ENCODE assay signal across 13 cellular contexts in the genomic region with DNA sequence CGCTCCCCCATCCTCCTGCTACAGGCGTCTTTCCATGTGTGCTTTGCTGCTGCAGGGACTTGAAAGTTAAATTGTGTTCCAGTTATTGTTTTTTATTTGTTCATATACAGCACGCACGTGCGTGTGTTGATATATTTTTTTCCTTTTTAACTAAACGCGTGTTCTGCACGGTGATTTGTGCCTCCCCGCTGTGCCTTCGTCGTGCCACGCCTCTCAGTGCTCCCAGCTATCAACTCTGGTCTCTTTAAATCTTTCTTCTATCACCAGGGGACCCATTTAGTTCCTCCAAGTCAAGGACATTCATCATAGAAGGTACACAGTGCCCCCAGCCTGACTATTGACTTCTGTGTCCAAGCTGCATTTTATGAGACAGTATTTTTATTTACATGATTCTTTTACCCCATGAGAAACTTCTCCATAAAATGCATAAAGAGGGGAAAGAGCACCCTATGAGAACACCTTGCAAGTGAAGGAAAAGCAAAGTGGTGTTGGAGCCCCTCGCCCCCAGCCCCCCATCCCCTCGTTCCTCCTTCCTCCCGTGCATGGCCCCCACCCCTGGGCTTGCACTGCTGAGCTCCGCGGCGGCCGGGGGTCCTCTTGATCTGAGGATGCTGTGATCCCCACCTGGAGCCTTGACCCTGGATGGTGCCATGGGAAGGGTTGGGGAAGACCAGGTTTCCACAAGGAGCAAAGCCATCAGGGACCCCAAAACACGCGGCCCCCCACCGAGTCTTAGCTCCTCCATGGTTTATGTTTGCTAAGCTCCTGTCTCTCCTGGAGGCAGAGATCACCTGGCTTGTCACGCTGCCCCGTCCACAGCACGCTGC. TPM values are rescaled to one million over a fixed set of nuclear protein-coding genes. Genes with fewer than 3 reads are reported as not detected.
DNase-seq lines count a peak whose midpoint lies in the region; ATAC-seq and TF ChIP-seq lines count a peak whose summit lies in the region.
"Had no signal": no experiment of that assay in that cellular context is flagged by ENCODE, and none has a peak within 500 bp of the region (broad histone marks: within the 10 kb centered on the region; RNA-seq: fewer than 3 reads in every experiment).

No MANE protein-coding gene starts in this region.

- peaks cover 70% of the 10 kb centered on the region for H3K36me3 ChIP-seq in BLaER1

- H3K4me3 ChIP-seq in BLaER1 = no peak overlapping the region
- H3K4me3 ChIP-seq in LNCaP clone FGC (ENCODE audit: low read depth, low read length) = no peak overlapping the region

- H3K9me3 ChIP-seq in BLaER1 = no peaks in the 10 kb centered on the region

- peaks cover 21% of the 10 kb centered on the region for H3K36me3 Mint-ChIP-seq in T-helper 1 cell treated with Interleukin-12 subunit alpha and Interleukin-12 subunit beta and Interleukin-4 antibody, amounts not matched to agents 30 μg/mL and 1 μg/mL, for 36 hours (ENCODE audit: low read depth)
- no peaks in the 10 kb centered on the region for H3K36me3 Mint-ChIP-seq in WTC11

- DNase-seq in T-helper 1 cell = no peak
- DNase-seq in LNCaP clone FGC (ENCODE audit: low read depth) = peak; percentile 2
- no peak for DNase-seq in WTC11 (ENCODE audit: low spot score)
- no peak for DNase-seq in activated CD4-positive, alpha-beta T cell treated with anti-CD3 and anti-CD28 coated beads for 48 hours
- DNase-seq in NCI-H1092 treated with DMSO at 0.1 percent for 48 hours (lab: John Stamatoyannopoulos, UW) = no peak
- DNase-seq: Calu3; CD4-positive, CD25-positive, alpha-beta regulatory T cell; DMS 273 treated with DMSO at 0.1 percent for 48 hours; HCEC 1CT had no signal

- no peak overlapping the region for H3K4me3 Mint-ChIP-seq in T-helper 1 cell treated with Interleukin-12 subunit alpha and Interleukin-12 subunit beta and Interleukin-4 antibody, amounts not matched to agents 30 μg/mL and 1 μg/mL, for 36 hours
- H3K4me3 Mint-ChIP-seq in WTC11 = no peak overlapping the region
- H3K4me3 Mint-ChIP-seq: CD4-positive, CD25-positive, alpha-beta regulatory T cell had no signal

- H3K4me2 ChIP-seq in BLaER1 = peak overlapping the region; percentile 67

- H3K9me3 Mint-ChIP-seq in T-helper 1 cell treated with Interleukin-12 subunit alpha and Interleukin-12 subunit beta and Interleukin-4 antibody, amounts not matched to agents 30 μg/mL and 1 μg/mL, for 36 hours = no peaks in the 10 kb centered on the region
- H3K9me3 Mint-ChIP-seq in WTC11 = no peaks in the 10 kb centered on the region
- H3K9me3 Mint-ChIP-seq: CD4-positive, CD25-positive, alpha-beta regulatory T cell had no signal

- peak overlapping the region; percentile 29; the same call in 1 of the 2 replicates for H3K9ac ChIP-seq in BLaER1

- no peaks in the 10 kb centered on the region for H3K4me1 Mint-ChIP-seq in T-helper 1 cell treated with Interleukin-12 subunit alpha and Interleukin-12 subunit beta and Interleukin-4 antibody, amounts not matched to agents 30 μg/mL and 1 μg/mL, for 36 hours (ENCODE audit: low read depth)
- H3K4me1 Mint-ChIP-seq in WTC11 = no peaks in the 10 kb centered on the region

- no peaks in the 10 kb centered on the region for H3K27me3 Mint-ChIP-seq in T-helper 1 cell treated with Interleukin-12 subunit alpha and Interleukin-12 subunit beta and Interleukin-4 antibody, amounts not matched to agents 30 μg/mL and 1 μg/mL, for 36 hours (ENCODE audit: low read depth)
- H3K27me3 Mint-ChIP-seq in WTC11 (ENCODE audit: low read depth) = no peaks in the 10 kb centered on the region
- H3K27me3 Mint-ChIP-seq: CD4-positive, CD25-positive, alpha-beta regulatory T cell had no signal

- H4K20me1 ChIP-seq in BLaER1 = peaks cover 47% of the 10 kb centered on the region

- POLR2A ChIA-PET in WTC11 (lab: Charles Lee) = no interaction called here

- no peak overlapping the region for H3K27ac ChIP-seq in BLaER1
- H3K27ac ChIP-seq: 22Rv1 had no signal

- CTCF ChIA-PET in WTC11 (lab: Charles Lee) = interaction anchor here (0.8 to 1.9 kb wide), 3 partner anchors 9 to 32 kb away, joined by 3 to 8 read pairs (median 5); no protein-coding TSS in a partner anchor

- ATAC-seq in WTC11 (no peak), HG03159 (IDR thresholded peaks at IDR 0.05; ENCODE audit: unreplicated experiment) (no peak)

- no peaks in the 10 kb centered on the region for H3K27me3 ChIP-seq in BLaER1

- H3K27ac Mint-ChIP-seq in T-helper 1 cell treated with Interleukin-12 subunit alpha and Interleukin-12 subunit beta and Interleukin-4 antibody, amounts not matched to agents 30 μg/mL and 1 μg/mL, for 36 hours = peak overlapping the region; percentile 4
- peak overlapping the region; percentile 51; the same call in 1 of the 2 replicates for H3K27ac Mint-ChIP-seq in WTC11

- TF ChIP-seq CTCF in LNCaP clone FGC (IDR thresholded peaks at IDR 0.05; ENCODE audit: control insufficient read depth, extremely low read depth, insufficient read depth) = no peak
- no peak for TF ChIP-seq CTCF in WTC11 (IDR thresholded peaks at IDR 0.05)

- H3K4me1 ChIP-seq in BLaER1 = peaks cover 34% of the 10 kb centered on the region

TF ChIP-seq in WTC11, 78 proteins besides CTCF, POLR2A, EP300 and RAD21:
- TF ChIP-seq, protein P1, sequence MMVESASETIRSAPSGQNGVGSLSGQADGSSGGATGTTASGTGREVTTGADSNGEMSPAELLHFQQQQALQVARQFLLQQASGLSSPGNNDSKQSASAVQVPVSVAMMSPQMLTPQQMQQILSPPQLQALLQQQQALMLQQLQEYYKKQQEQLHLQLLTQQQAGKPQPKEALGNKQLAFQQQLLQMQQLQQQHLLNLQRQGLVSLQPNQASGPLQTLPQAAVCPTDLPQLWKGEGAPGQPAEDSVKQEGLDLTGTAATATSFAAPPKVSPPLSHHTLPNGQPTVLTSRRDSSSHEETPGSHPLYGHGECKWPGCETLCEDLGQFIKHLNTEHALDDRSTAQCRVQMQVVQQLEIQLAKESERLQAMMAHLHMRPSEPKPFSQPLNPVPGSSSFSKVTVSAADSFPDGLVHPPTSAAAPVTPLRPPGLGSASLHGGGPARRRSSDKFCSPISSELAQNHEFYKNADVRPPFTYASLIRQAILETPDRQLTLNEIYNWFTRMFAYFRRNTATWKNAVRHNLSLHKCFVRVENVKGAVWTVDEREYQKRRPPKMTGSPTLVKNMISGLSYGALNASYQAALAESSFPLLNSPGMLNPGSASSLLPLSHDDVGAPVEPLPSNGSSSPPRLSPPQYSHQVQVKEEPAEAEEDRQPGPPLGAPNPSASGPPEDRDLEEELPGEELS (CRISPR knock-in tag; IDR thresholded peaks at IDR 0.05) = no peak
- no peak for TF ChIP-seq GTF2I (CRISPR knock-in tag; conservative IDR thresholded peaks at IDR 0.05)
- TF ChIP-seq TP53 (CRISPR knock-in tag; IDR thresholded peaks at IDR 0.05) = no peak
- TF ChIP-seq TCF7 (CRISPR knock-in tag; IDR thresholded peaks at IDR 0.05; ENCODE audit: low read depth) = no peak

RNA-seq across cellular contexts. Expression of gene KCNAB2, which starts 45.5 kb away (rescaled TPM):
- total RNA-seq in WTC11 (2021) = 9.3 to 10.3 TPM (median 9.6 TPM) in 3 replicates
